25 cellular contexts compared by ENCODE assay signal in genomic region chr13:33933810-33934209, GRCh38.
"Had no signal": no experiment of that assay in that cellular context is flagged by ENCODE, and none has a peak within 500 bp of the region (broad histone marks: within the 10 kb centered on the region; RNA-seq: fewer than 3 reads in every experiment).

No MANE protein-coding gene starts in this region.

- H3K4me3 Mint-ChIP-seq: activated B cell treated with CpG ODN at 0.5 μM for 24 hours; activated CD4-positive, alpha-beta memory T cell treated with anti-CD3 and anti-CD28 coated beads for 36 hours; activated CD4-positive, alpha-beta T cell treated with anti-CD3 and anti-CD28 coated beads, Interleukin-2, amount 10 ng/mL, durations not matched to agents 7 days and 5 days; activated naive CD4-positive, alpha-beta T cell treated with anti-CD3 and anti-CD28 coated beads for 36 hours; activated naive CD8-positive, alpha-beta T cell; activated T-helper 17 cell treated with anti-CD3 and anti-CD28 coated beads, Interleukin-2, amount 50 U/mL, for 72 hours; T-helper 17 cell had no signal

- H3K4me2 ChIP-seq: PC-9 had no signal

- H3K36me3 ChIP-seq: MG63 had no signal

- H3K9me3 Mint-ChIP-seq: activated B cell treated with CpG ODN at 0.5 μM for 24 hours; activated CD4-positive, alpha-beta memory T cell treated with anti-CD3 and anti-CD28 coated beads for 36 hours; activated CD4-positive, alpha-beta T cell treated with anti-CD3 and anti-CD28 coated beads, Interleukin-2, amount 10 ng/mL, durations not matched to agents 7 days and 5 days; activated naive CD4-positive, alpha-beta T cell treated with anti-CD3 and anti-CD28 coated beads for 36 hours; activated T-helper 17 cell treated with anti-CD3 and anti-CD28 coated beads, Interleukin-2, amount 50 U/mL, for 72 hours had no signal

- H3K27me3 Mint-ChIP-seq: activated B cell treated with CpG ODN at 0.5 μM for 24 hours; activated CD4-positive, alpha-beta memory T cell treated with anti-CD3 and anti-CD28 coated beads for 36 hours; activated CD4-positive, alpha-beta T cell treated with anti-CD3 and anti-CD28 coated beads, Interleukin-2, amount 10 ng/mL, durations not matched to agents 7 days and 5 days; activated naive CD8-positive, alpha-beta T cell; activated T-helper 17 cell treated with anti-CD3 and anti-CD28 coated beads, Interleukin-2, amount 50 U/mL, for 72 hours; T-helper 17 cell had no signal

- ATAC-seq: activated T-helper 17 cell treated with anti-CD3 and anti-CD28 coated beads, Interleukin-2, amount 50 U/mL, for 72 hours; T-helper 17 cell had no signal

- H2AFZ ChIP-seq: PC-9 had no signal

- H3K9me3 ChIP-seq: MG63 had no signal

- H3K27ac ChIP-seq: PC-9 had no signal

- H3K4me3 ChIP-seq: MG63, PC-9 had no signal

- H3K27me3 ChIP-seq: MG63 had no signal

- H3K4me1 Mint-ChIP-seq: activated B cell treated with CpG ODN at 0.5 μM for 24 hours; activated CD4-positive, alpha-beta T cell treated with anti-CD3 and anti-CD28 coated beads, Interleukin-2, amount 10 ng/mL, durations not matched to agents 7 days and 5 days; activated T-helper 17 cell treated with anti-CD3 and anti-CD28 coated beads, Interleukin-2, amount 50 U/mL, for 72 hours; T-helper 17 cell had no signal

- FAIRE-seq: colon, TTC549 had no signal

- DNase-seq: activated B cell treated with CpG ODN at 0.5 μM for 24 hours; activated CD4-positive, alpha-beta memory T cell treated with anti-CD3 and anti-CD28 coated beads for 36 hours; activated CD4-positive, alpha-beta T cell treated with anti-CD3 and anti-CD28 coated beads, Interleukin-2, amount 10 ng/mL, durations not matched to agents 7 days and 5 days; activated CD8-positive, alpha-beta memory T cell treated with anti-CD3 and anti-CD28 coated beads for 24 hours; activated gamma-delta T cell; activated naive CD4-positive, alpha-beta T cell treated with anti-CD3 and anti-CD28 coated beads for 36 hours; activated T-cell treated with anti-CD3 and anti-CD28 coated beads, Interleukin-2, amount 50 U/mL, for 48 hours; amygdala; cerebellar nuclear complex; MG63; NCI-H1092; NCI-H1417; NCI-H2029; NCI-H2107; NCI-H2171 treated with DMSO at 0.1 percent for 48 hours; NCI-H226; NCI-H82; PC-9; SHP77 treated with DMSO at 0.1 percent for 48 hours; T-helper 17 cell; T-helper 9 cell had no signal

- H3K36me3 Mint-ChIP-seq: activated CD4-positive, alpha-beta memory T cell treated with anti-CD3 and anti-CD28 coated beads for 36 hours; activated naive CD8-positive, alpha-beta T cell had no signal
